31 cellular contexts compared by ENCODE assay signal in genomic region chr1:211991695-211992094, GRCh38.
"Had no signal": no experiment of that assay in that cellular context is flagged by ENCODE, and none has a peak within 500 bp of the region (broad histone marks: within the 10 kb centered on the region; RNA-seq: fewer than 3 reads in every experiment).

No MANE protein-coding gene starts in this region.

- H3K27me3 ChIP-seq: adrenal gland, body of pancreas, colonic mucosa, esophagus squamous epithelium had no signal

- H3K27ac Mint-ChIP-seq: activated B cell treated with CpG ODN at 0.5 μM for 24 hours; activated CD8-positive, alpha-beta T cell treated with anti-CD3 and anti-CD28 coated beads for 36 hours; activated naive CD4-positive, alpha-beta T cell treated with anti-CD3 and anti-CD28 coated beads, Interleukin-2, amount 50 U/mL, for 24 hours; activated naive CD8-positive, alpha-beta T cell treated with anti-CD3 and anti-CD28 coated beads for 36 hours; activated naive CD8-positive, alpha-beta T cell treated with anti-CD3 and anti-CD28 coated beads, Interleukin-2, amount 50 U/mL, for 24 hours; activated T-cell treated with anti-CD3 and anti-CD28 coated beads, Interleukin-2, amount 50 U/mL, for 72 hours; T-cell; T-helper 1 cell treated with Interleukin-12 subunit alpha and Interleukin-12 subunit beta and Interleukin-4 antibody, amounts not matched to agents 30 μg/mL and 1 μg/mL, for 36 hours; T-helper 2 cell treated with Interferon-gamma antibody and Interleukin-4, amounts not matched to agents 5 μg/mL and 100 μg/mL, for 36 hours had no signal

- ATAC-seq: activated CD4-positive, CD25-positive, alpha-beta regulatory T cell treated with anti-CD3 and anti-CD28 coated beads, Interleukin-2, amount 50 U/mL, for 24 hours; activated CD8-positive, alpha-beta T cell treated with anti-CD3 and anti-CD28 coated beads for 36 hours; activated naive CD8-positive, alpha-beta T cell treated with anti-CD3 and anti-CD28 coated beads, Interleukin-2, amount 50 U/mL, for 24 hours; activated T-cell treated with anti-CD3 and anti-CD28 coated beads, Interleukin-2, amount 50 U/mL, for 72 hours; body of pancreas; T-cell had no signal

- DNase-seq: activated B cell treated with CpG ODN at 0.5 μM for 24 hours; activated CD4-positive, alpha-beta T cell treated with anti-CD3 and anti-CD28 coated beads for 48 hours; activated CD4-positive, alpha-beta T cell treated with anti-CD3 and anti-CD28 coated beads, Interleukin-2, amount 50 U/mL, for 1 hour; activated CD4-positive, alpha-beta T cell treated with anti-CD3 and anti-CD28 coated beads, Interleukin-2, amount 50 U/mL, for 48 hours; activated CD8-positive, alpha-beta memory T cell treated with anti-CD3 and anti-CD28 coated beads for 24 hours; activated CD8-positive, alpha-beta T cell treated with anti-CD3 and anti-CD28 coated beads for 36 hours; activated gamma-delta T cell; activated naive CD4-positive, alpha-beta T cell; activated naive CD8-positive, alpha-beta T cell treated with anti-CD3 and anti-CD28 coated beads for 36 hours; activated naive CD8-positive, alpha-beta T cell treated with anti-CD3 and anti-CD28 coated beads, Interleukin-2, amount 50 U/mL, for 24 hours; activated T-cell treated with anti-CD3 and anti-CD28 coated beads, Interleukin-2, amount 50 U/mL, for 1 hour; activated T-cell treated with anti-CD3 and anti-CD28 coated beads, Interleukin-2, amount 50 U/mL, for 72 hours; adrenal gland; amygdala; aorta; body of pancreas; caudate nucleus; cerebellar nuclear complex; colonic mucosa; effector CD8-positive, alpha-beta T cell; esophagus squamous epithelium; foreskin fibroblast; head of caudate nucleus; T-cell; T1000; WERI-Rb-1 had no signal

- H3K4me1 ChIP-seq: adrenal gland, body of pancreas, colonic mucosa, esophagus squamous epithelium had no signal

- H3K9me3 Mint-ChIP-seq: activated B cell treated with CpG ODN at 0.5 μM for 24 hours; activated CD8-positive, alpha-beta T cell treated with anti-CD3 and anti-CD28 coated beads for 36 hours; activated naive CD4-positive, alpha-beta T cell treated with anti-CD3 and anti-CD28 coated beads, Interleukin-2, amount 50 U/mL, for 24 hours; activated naive CD8-positive, alpha-beta T cell treated with anti-CD3 and anti-CD28 coated beads for 36 hours; activated naive CD8-positive, alpha-beta T cell treated with anti-CD3 and anti-CD28 coated beads, Interleukin-2, amount 50 U/mL, for 24 hours; activated T-cell treated with anti-CD3 and anti-CD28 coated beads, Interleukin-2, amount 50 U/mL, for 72 hours; T-cell; T-helper 1 cell treated with Interleukin-12 subunit alpha and Interleukin-12 subunit beta and Interleukin-4 antibody, amounts not matched to agents 30 μg/mL and 1 μg/mL, for 36 hours; T-helper 2 cell treated with Interferon-gamma antibody and Interleukin-4, amounts not matched to agents 5 μg/mL and 100 μg/mL, for 36 hours had no signal

- H3K4me1 Mint-ChIP-seq: activated B cell treated with CpG ODN at 0.5 μM for 24 hours, T-cell had no signal

- H3K36me3 ChIP-seq: adrenal gland, colonic mucosa had no signal

- H3K27me3 Mint-ChIP-seq: activated B cell treated with CpG ODN at 0.5 μM for 24 hours; activated CD8-positive, alpha-beta T cell treated with anti-CD3 and anti-CD28 coated beads for 36 hours; activated naive CD4-positive, alpha-beta T cell treated with anti-CD3 and anti-CD28 coated beads, Interleukin-2, amount 50 U/mL, for 24 hours; activated naive CD8-positive, alpha-beta T cell treated with anti-CD3 and anti-CD28 coated beads for 36 hours; activated naive CD8-positive, alpha-beta T cell treated with anti-CD3 and anti-CD28 coated beads, Interleukin-2, amount 50 U/mL, for 24 hours; T-cell had no signal

- H3K4me3 Mint-ChIP-seq: activated B cell treated with CpG ODN at 0.5 μM for 24 hours; activated CD8-positive, alpha-beta T cell treated with anti-CD3 and anti-CD28 coated beads for 36 hours; activated naive CD4-positive, alpha-beta T cell treated with anti-CD3 and anti-CD28 coated beads, Interleukin-2, amount 50 U/mL, for 24 hours; activated naive CD8-positive, alpha-beta T cell treated with anti-CD3 and anti-CD28 coated beads for 36 hours; activated naive CD8-positive, alpha-beta T cell treated with anti-CD3 and anti-CD28 coated beads, Interleukin-2, amount 50 U/mL, for 24 hours; activated T-cell treated with anti-CD3 and anti-CD28 coated beads, Interleukin-2, amount 50 U/mL, for 72 hours; T-cell; T-helper 1 cell treated with Interleukin-12 subunit alpha and Interleukin-12 subunit beta and Interleukin-4 antibody, amounts not matched to agents 30 μg/mL and 1 μg/mL, for 36 hours; T-helper 2 cell treated with Interferon-gamma antibody and Interleukin-4, amounts not matched to agents 5 μg/mL and 100 μg/mL, for 36 hours had no signal

- H3K27ac ChIP-seq: adrenal gland, body of pancreas, colonic mucosa, epithelial cell of prostate, esophagus squamous epithelium, WERI-Rb-1 had no signal

- H3K9me3 ChIP-seq: adrenal gland, body of pancreas, colonic mucosa, esophagus squamous epithelium had no signal

- H3K4me3 ChIP-seq: adrenal gland, body of pancreas, colonic mucosa, esophagus squamous epithelium had no signal
